Comparison of ENCODE assay signal across 12 cellular contexts in genomic region chr12:591167-591570, GRCh38.
DNase-seq lines count a peak whose midpoint lies in the region; ATAC-seq and TF ChIP-seq lines count a peak whose summit lies in the region.
"Had no signal": no experiment of that assay in that cellular context is flagged by ENCODE, and none has a peak within 500 bp of the region (broad histone marks: within the 10 kb centered on the region; RNA-seq: fewer than 3 reads in every experiment).

No MANE protein-coding gene starts in this region.

- no peak for TF ChIP-seq EP300 in stomach (IDR thresholded peaks at IDR 0.05)

- H3K4me1 Mint-ChIP-seq in T-helper 17 cell = peaks cover 5% of the 10 kb centered on the region
- peaks cover 22 to 35% of the 10 kb centered on the region in 2 donors for H3K4me1 Mint-ChIP-seq in stimulated activated naive B cell treated with anti-CD40 and anti-IgM and Interleukin-4, amounts not matched to agents 10 μg/mL and 1 μg/mL and 100 μg/mL, for 72 hours

- intact Hi-C loops in stomach (cut with DNase I; ENCODE audit: low total_unique reads) = no loop called here

- H3K27me3 ChIP-seq in right atrium auricular region = no peaks in the 10 kb centered on the region
- no peaks in the 10 kb centered on the region for H3K27me3 ChIP-seq in stomach
- H3K27me3 ChIP-seq: brain microvascular endothelial cell, esophagus squamous epithelium, thyroid gland had no signal

- peak; percentile 62 for ATAC-seq in HG03354 (IDR thresholded peaks at IDR 0.05; ENCODE audit: poor library complexity, severe bottlenecking, unreplicated experiment)
- peak; percentile 46 for ATAC-seq in T-helper 17 cell
- ATAC-seq in stimulated activated naive B cell treated with anti-CD40 and anti-IgM and Interleukin-4, amounts not matched to agents 10 μg/mL and 1 μg/mL and 100 μg/mL, for 72 hours (replicated peaks) = peak; percentile 74 to 84
- ATAC-seq in HG03571 (IDR thresholded peaks at IDR 0.05; ENCODE audit: unreplicated experiment) = no peak
- ATAC-seq: activated T-cell treated with anti-CD3 and anti-CD28 coated beads, Interleukin-2, amount 50 U/mL, for 4 hours had no signal

- no peaks in the 10 kb centered on the region for H3K27me3 Mint-ChIP-seq in T-helper 17 cell
- peaks cover 0 to 3% of the 10 kb centered on the region in 2 donors for H3K27me3 Mint-ChIP-seq in stimulated activated naive B cell treated with anti-CD40 and anti-IgM and Interleukin-4, amounts not matched to agents 10 μg/mL and 1 μg/mL and 100 μg/mL, for 72 hours

- H3K4me1 ChIP-seq in right atrium auricular region = peaks cover 0 to 24% of the 10 kb centered on the region in 2 donors
- peaks cover 4 to 14% (median 12%) of the 10 kb centered on the region in 4 donors for H3K4me1 ChIP-seq in stomach
- H3K4me1 ChIP-seq: parathyroid adenoma, thyroid gland had no signal

- DNase-seq in T-helper 17 cell (no peak), right atrium auricular region (ENCODE audit: low spot score) (peak; percentile 77), stomach (no peak), NCI-H1930 (lab: John Stamatoyannopoulos, UW) (no peak)
- DNase-seq in stimulated activated naive B cell treated with anti-CD40 and anti-IgM and Interleukin-4, amounts not matched to agents 10 μg/mL and 1 μg/mL and 100 μg/mL, for 72 hours = no peak
- DNase-seq: activated T-cell treated with anti-CD3 and anti-CD28 coated beads, Interleukin-2, amount 50 U/mL, for 4 hours; brain microvascular endothelial cell; esophagus squamous epithelium; thyroid gland had no signal

- H3K27ac Mint-ChIP-seq in T-helper 17 cell = no peak overlapping the region
- no peak overlapping the region for H3K27ac Mint-ChIP-seq in stimulated activated naive B cell treated with anti-CD40 and anti-IgM and Interleukin-4, amounts not matched to agents 10 μg/mL and 1 μg/mL and 100 μg/mL, for 72 hours

- peak overlapping the region; percentile 80 to 83 for H3K27ac ChIP-seq in right atrium auricular region
- H3K27ac ChIP-seq in stomach = no peak overlapping the region
- H3K27ac ChIP-seq: brain microvascular endothelial cell, esophagus squamous epithelium, parathyroid adenoma, thyroid gland had no signal

- no peaks in the 10 kb centered on the region for H3K9me3 ChIP-seq in T-helper 17 cell (ENCODE audit: control insufficient read depth, low read length, poor library complexity, severe bottlenecking)
- no peaks in the 10 kb centered on the region for H3K9me3 ChIP-seq in right atrium auricular region
- H3K9me3 ChIP-seq in stomach = peaks cover 0 to 4% (median 0%) of the 10 kb centered on the region in 4 donors
- H3K9me3 ChIP-seq: esophagus squamous epithelium, thyroid gland had no signal

- H3K4me3 Mint-ChIP-seq in T-helper 17 cell = no peak overlapping the region
- H3K4me3 Mint-ChIP-seq in stimulated activated naive B cell treated with anti-CD40 and anti-IgM and Interleukin-4, amounts not matched to agents 10 μg/mL and 1 μg/mL and 100 μg/mL, for 72 hours = peak overlapping the region; percentile 40 to 43
- H3K4me3 Mint-ChIP-seq: activated T-cell treated with anti-CD3 and anti-CD28 coated beads, Interleukin-2, amount 50 U/mL, for 4 hours had no signal

- TF ChIP-seq POLR2A in stomach (IDR thresholded peaks at IDR 0.05) = no peak

- H3K4me3 ChIP-seq in right atrium auricular region (no peak overlapping the region), stomach (no peak overlapping the region)
- H3K4me3 ChIP-seq: esophagus squamous epithelium, thyroid gland had no signal

- TF ChIP-seq CTCF in right atrium auricular region (IDR thresholded peaks at IDR 0.05) (peak in 1 of 2 donors; percentile 33), stomach (IDR thresholded peaks at IDR 0.05) (no peak)

- WGBS in stomach, 5 donors = 64 to 71% (median 70%) methylated on average over 4 of the region's 4 CpGs

- H3K36me3 ChIP-seq in right atrium auricular region (no peaks in the 10 kb centered on the region), stomach (no peaks in the 10 kb centered on the region)
- H3K36me3 ChIP-seq: brain microvascular endothelial cell, esophagus squamous epithelium, thyroid gland had no signal

- H3K36me3 Mint-ChIP-seq in T-helper 17 cell (ENCODE audit: low read depth) = no peaks in the 10 kb centered on the region
- H3K36me3 Mint-ChIP-seq in stimulated activated naive B cell treated with anti-CD40 and anti-IgM and Interleukin-4, amounts not matched to agents 10 μg/mL and 1 μg/mL and 100 μg/mL, for 72 hours = no peaks in the 10 kb centered on the region

- no peaks in the 10 kb centered on the region for H3K9me3 Mint-ChIP-seq in stimulated activated naive B cell treated with anti-CD40 and anti-IgM and Interleukin-4, amounts not matched to agents 10 μg/mL and 1 μg/mL and 100 μg/mL, for 72 hours
- H3K9me3 Mint-ChIP-seq: activated T-cell treated with anti-CD3 and anti-CD28 coated beads, Interleukin-2, amount 50 U/mL, for 4 hours had no signal

Comparison
In these comparisons a context has a peak if more than half of its experiments do, and no peak if none do; other contexts are left out.
1. H3K27ac ChIP-seq: peak in right atrium auricular region (2 of 2); none in stomach (0 of 5).